In genomic region chr2:10407432-10407831, GRCh38 we compare ENCODE assay signal across 1 cellular context.
TF ChIP-seq lines count a peak whose summit lies in the region.

No MANE protein-coding gene starts in this region.

TF ChIP-seq in GM12878, 131 proteins besides CTCF, POLR2A, EP300 and RAD21 (continued from another document):
- TF ChIP-seq BCL11A (IDR thresholded peaks at IDR 0.05; ENCODE audit: low read depth, low read length): no peak
- no peak for TF ChIP-seq RFX5 (IDR thresholded peaks at IDR 0.05; ENCODE audit: low read depth, low read length)
- TF ChIP-seq MAX (IDR thresholded peaks at IDR 0.05; ENCODE audit: low read depth, low read length): no peak
- TF ChIP-seq PRDM15 (CRISPR knock-in tag; IDR thresholded peaks at IDR 0.05): no peak
- no peak for TF ChIP-seq IKZF2 (IDR thresholded peaks at IDR 0.05)
- TF ChIP-seq CEBPZ (IDR thresholded peaks at IDR 0.05; ENCODE audit: low read depth, low read length): no peak
- TF ChIP-seq HSF1 (IDR thresholded peaks at IDR 0.05; ENCODE audit: low read depth, low read length): no peak
- no peak for TF ChIP-seq NFYA (IDR thresholded peaks at IDR 0.05; ENCODE audit: borderline replicate concordance, low read depth, low read length)
- no peak for TF ChIP-seq IRF5 (IDR thresholded peaks at IDR 0.05; ENCODE audit: borderline replicate concordance)
- no peak for TF ChIP-seq TBL1XR1 (IDR thresholded peaks at IDR 0.05; ENCODE audit: low read depth, low read length)
- TF ChIP-seq DPF2 (IDR thresholded peaks at IDR 0.05): no peak
- no peak for TF ChIP-seq E2F8 (IDR thresholded peaks at IDR 0.05; ENCODE audit: low read depth, partially characterized antibody)
- no peak for TF ChIP-seq ZNF274 (IDR thresholded peaks at IDR 0.05; ENCODE audit: insufficient read depth, insufficient read length)
- TF ChIP-seq FOXM1 (IDR thresholded peaks at IDR 0.05; ENCODE audit: low read depth, low read length): no peak
- TF ChIP-seq IRF4 (IDR thresholded peaks at IDR 0.05; ENCODE audit: low read depth, low read length): no peak
